ENCODE assay signal across 8 cellular contexts in the genomic region with DNA sequence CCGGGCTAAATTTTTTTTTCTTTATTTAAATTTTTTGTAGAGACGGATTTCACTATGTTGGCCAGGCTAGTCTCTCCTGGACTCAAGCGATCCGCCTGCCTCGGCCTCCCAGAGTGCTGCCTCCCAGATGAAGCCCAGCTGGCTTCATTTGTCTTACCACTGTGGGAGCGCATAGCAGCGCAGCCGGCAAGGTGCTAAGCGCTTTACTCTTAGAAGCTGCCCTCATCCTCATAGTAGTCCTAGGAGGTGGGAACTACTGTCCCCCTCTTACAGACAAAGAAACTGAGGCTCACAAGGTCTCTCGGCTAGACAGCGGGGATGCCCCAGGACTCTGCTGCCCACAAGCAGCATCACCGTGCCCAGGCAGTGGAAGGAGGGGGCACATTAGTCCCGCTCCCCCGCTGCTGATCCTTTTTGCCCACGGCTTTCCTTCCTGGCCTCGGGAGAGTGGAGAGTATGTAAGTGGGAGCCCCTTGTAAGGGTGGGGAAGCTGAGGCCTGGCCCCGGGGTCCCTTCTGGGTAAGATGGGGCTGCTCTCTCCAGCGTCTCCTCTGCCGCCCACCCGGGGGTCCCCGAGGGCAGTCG. TPM values are rescaled to one million over a fixed set of nuclear protein-coding genes. Genes with fewer than 3 reads are reported as not detected.
DNase-seq lines count a peak whose midpoint lies in the region; ATAC-seq and TF ChIP-seq lines count a peak whose summit lies in the region.

No MANE protein-coding gene starts in this region.

- intact Hi-C loops in activated naive CD4-positive, alpha-beta T cell treated with anti-CD3 and anti-CD28 coated beads for 36 hours (cut with micrococcal nuclease): no loop called here
- intact Hi-C loops in colonic mucosa (cut with DNase I) (no loop called here), uterus (cut with DNase I; ENCODE audit: low total_unique reads) (no loop called here)

- H3K4me1 ChIP-seq in colonic mucosa (no peaks in the 10 kb centered on the region), mesodermal cell (ENCODE audit: control insufficient read depth, insufficient read depth, low read length, poor library complexity, severe bottlenecking) (no peaks in the 10 kb centered on the region), uterus (peaks cover 0 to 6% of the 10 kb centered on the region in 2 donors)

- H3K27ac ChIP-seq in colonic mucosa (peak overlapping the region; percentile 83), mesodermal cell (ENCODE audit: low read depth, low read length, severe bottlenecking) (no peak overlapping the region), uterus (peak overlapping the region; percentile 65 to 82)

- peaks cover 6% of the 10 kb centered on the region for H3K4me1 Mint-ChIP-seq in activated naive CD4-positive, alpha-beta T cell treated with anti-CD3 and anti-CD28 coated beads for 36 hours (ENCODE audit: low read depth)

- peak overlapping the region; percentile 94 to 96 for H3K9ac ChIP-seq in colonic mucosa (ENCODE audit: low read depth in 2 of 2, low read length in 2 of 2)

- no peak overlapping the region for H3K27ac Mint-ChIP-seq in activated naive CD4-positive, alpha-beta T cell treated with anti-CD3 and anti-CD28 coated beads for 36 hours
- no peak overlapping the region for H3K27ac Mint-ChIP-seq in activated naive CD4-positive, alpha-beta T cell treated with anti-CD3 and anti-CD28 coated beads, Interleukin-2, amount 50 U/mL, for 72 hours

- no peaks in the 10 kb centered on the region for H3K9me3 Mint-ChIP-seq in activated naive CD4-positive, alpha-beta T cell treated with anti-CD3 and anti-CD28 coated beads for 36 hours
- no peaks in the 10 kb centered on the region for H3K9me3 Mint-ChIP-seq in activated naive CD4-positive, alpha-beta T cell treated with anti-CD3 and anti-CD28 coated beads, Interleukin-2, amount 50 U/mL, for 72 hours

- ATAC-seq in activated naive CD4-positive, alpha-beta T cell treated with anti-CD3 and anti-CD28 coated beads, Interleukin-2, amount 50 U/mL, for 72 hours: no peak

- 25 to 42% methylated on average over 15 to 17 of the region's 22 CpGs for WGBS in mesodermal cell (ENCODE audit: insufficient coverage in 2 of 2), 2 experiments

- DNase-seq in activated naive CD4-positive, alpha-beta T cell treated with anti-CD3 and anti-CD28 coated beads for 36 hours: no peak
- no peak for DNase-seq in activated naive CD4-positive, alpha-beta T cell treated with anti-CD3 and anti-CD28 coated beads, Interleukin-2, amount 50 U/mL, for 72 hours (ENCODE audit: low spot score in 2 of 2)
- DNase-seq in colonic mucosa: no peak
- no peak for DNase-seq in uterus
- no peak for DNase-seq in NK-92 (lab: John Stamatoyannopoulos, UW; ENCODE audit: unreplicated experiment)
- no peak for DNase-seq in LoVo (ENCODE audit: low spot score)
- DNase-seq in NCI-H2029 (lab: John Stamatoyannopoulos, UW): no peak

- H3K36me3 ChIP-seq in colonic mucosa (no peaks in the 10 kb centered on the region), mesodermal cell (ENCODE audit: control insufficient read depth, insufficient read depth, low read length) (no peaks in the 10 kb centered on the region), uterus (no peaks in the 10 kb centered on the region)

- H3K4me3 ChIP-seq in colonic mucosa (peak overlapping the region; percentile 69), mesodermal cell (ENCODE audit: extremely low read depth, insufficient read depth, low read length, poor library complexity, severe bottlenecking) (peak overlapping the region; percentile 44), uterus (peak overlapping the region; percentile 39 to 67)

- H3K27me3 ChIP-seq in colonic mucosa: no peaks in the 10 kb centered on the region
- H3K27me3 ChIP-seq in uterus: no peaks in the 10 kb centered on the region

- H3K27me3 Mint-ChIP-seq in activated naive CD4-positive, alpha-beta T cell treated with anti-CD3 and anti-CD28 coated beads for 36 hours (ENCODE audit: low read depth): peaks cover 40% of the 10 kb centered on the region

- no peaks in the 10 kb centered on the region for H3K9me3 ChIP-seq in colonic mucosa
- no peaks in the 10 kb centered on the region for H3K9me3 ChIP-seq in mesodermal cell (ENCODE audit: control insufficient read depth, low read length)
- no peaks in the 10 kb centered on the region for H3K9me3 ChIP-seq in uterus

- CTCF ChIA-PET in activated naive CD4-positive, alpha-beta T cell treated with anti-CD3 and anti-CD28 coated beads for 36 hours (lab: Charles Lee): no interaction called here

- peak overlapping the region; percentile 60 for H3K4me3 Mint-ChIP-seq in activated naive CD4-positive, alpha-beta T cell treated with anti-CD3 and anti-CD28 coated beads for 36 hours

- TF ChIP-seq POLR2A in uterus (IDR thresholded peaks at IDR 0.05): no peak

- H3K36me3 Mint-ChIP-seq in activated naive CD4-positive, alpha-beta T cell treated with anti-CD3 and anti-CD28 coated beads for 36 hours (ENCODE audit: low read depth): no peaks in the 10 kb centered on the region
- no peaks in the 10 kb centered on the region for H3K36me3 Mint-ChIP-seq in activated naive CD4-positive, alpha-beta T cell treated with anti-CD3 and anti-CD28 coated beads, Interleukin-2, amount 50 U/mL, for 72 hours

- TF ChIP-seq CTCF in colonic mucosa (IDR thresholded peaks at IDR 0.05) (no peak), uterus (IDR thresholded peaks at IDR 0.05) (no peak)

RNA-seq across cellular contexts. Expression of gene TMEM54, which starts 0.7 kb away (rescaled TPM):
- total RNA-seq in activated naive CD4-positive, alpha-beta T cell treated with anti-CD3 and anti-CD28 coated beads for 36 hours: 1 to 10 TPM in 1 of 2 experiments, under 1 TPM in 1; 0.84 to 1.0 TPM
- 1 to 10 TPM in 1 of 2 donors, not detected in 1; 1.6 TPM for total RNA-seq in activated naive CD4-positive, alpha-beta T cell treated with anti-CD3 and anti-CD28 coated beads, Interleukin-2, amount 50 U/mL, for 72 hours
- total RNA-seq in colonic mucosa: 100 to 1,000 TPM; 715 to 878 TPM
- 35.4 TPM for polyA plus RNA-seq in mesodermal cell (2013, experiment 1 of 2)
- polyA plus RNA-seq in mesodermal cell (2013, experiment 2 of 2): 29.4 TPM
- 10 to 100 TPM; 18.4 to 57.4 (median 34.8) TPM for total RNA-seq in uterus

RNA-seq across cellular contexts. Expression of gene HPCA, which starts 14.2 kb away (rescaled TPM):
- not detected for total RNA-seq in activated naive CD4-positive, alpha-beta T cell treated with anti-CD3 and anti-CD28 coated beads for 36 hours
- under 1 TPM; 0.35 to 0.87 TPM for total RNA-seq in activated naive CD4-positive, alpha-beta T cell treated with anti-CD3 and anti-CD28 coated beads, Interleukin-2, amount 50 U/mL, for 72 hours
- total RNA-seq in colonic mucosa: 1 to 10 TPM; 1.6 to 3.0 TPM
- 0.59 TPM for polyA plus RNA-seq in mesodermal cell (2013, experiment 1 of 2)
- polyA plus RNA-seq in mesodermal cell (2013, experiment 2 of 2): 0.91 TPM
- total RNA-seq in uterus: under 1 TPM in 2 of 4 donors, not detected in 2; 0.76 to 0.79 TPM

RNA-seq across cellular contexts. Expression of gene FNDC5, which starts 29.8 kb away (rescaled TPM):
- not detected for total RNA-seq in activated naive CD4-positive, alpha-beta T cell treated with anti-CD3 and anti-CD28 coated beads for 36 hours
- total RNA-seq in activated naive CD4-positive, alpha-beta T cell treated with anti-CD3 and anti-CD28 coated beads, Interleukin-2, amount 50 U/mL, for 72 hours: not detected
- total RNA-seq in colonic mucosa: under 1 TPM; 0.45 to 0.64 TPM
- 6.2 TPM for polyA plus RNA-seq in mesodermal cell (2013, experiment 1 of 2)
- 8.2 TPM for polyA plus RNA-seq in mesodermal cell (2013, experiment 2 of 2)
- total RNA-seq in uterus: 10 to 100 TPM in 1 of 4 donors, 1 to 10 TPM in 2, not detected in 1; 1.2 to 71.1 (median 3.7) TPM

Comparison
In these comparisons a context has a peak if more than half of its experiments do, and no peak if none do; other contexts are left out.
1. RNA of gene TMEM54, which starts 0.7 kb away (total RNA-seq): 715 to 878 TPM in colonic mucosa; 18.4 to 57.4 TPM in uterus, 1.6 TPM in activated naive CD4-positive, alpha-beta T cell treated with anti-CD3 and anti-CD28 coated beads, Interleukin-2, amount 50 U/mL, for 72 hours and 0.84 to 1.0 TPM in activated naive CD4-positive, alpha-beta T cell treated with anti-CD3 and anti-CD28 coated beads for 36 hours; every median in the first group is over 10 times any median in the second.
2. Peak in every context shown above with its lines, with median percentiles within 50 percentile points of each other: H3K4me3 ChIP-seq.